In genomic region chr12:96906849-96907664, GRCh38 we compare ENCODE assay signal across 1 cellular context.
A peak's percentile ranks its signal among the peaks of the same experiment; 100 is the strongest.
TF ChIP-seq lines count a peak whose summit lies in the region.

Gene NEDD1, plus strand, starts transcription at chr12:96907257. Its CDS starts 2,503 bp downstream, at chr12:96909760.

TF ChIP-seq in HepG2, 621 proteins besides CTCF, POLR2A, EP300 and RAD21 (continued from another document and continues in another):
- TF ChIP-seq E2F5 (CRISPR knock-in tag; conservative IDR thresholded peaks at IDR 0.05) (0 out of 2 replicates have a peak, but pooled peaks have one; percentile 23), GFI1 (CRISPR knock-in tag; IDR thresholded peaks at IDR 0.05; ENCODE audit: borderline replicate concordance) (peak; percentile 50; the same call in 1 of the 2 replicates), SNAPC2 (CRISPR knock-in tag; IDR thresholded peaks at IDR 0.05) (0 out of 2 replicates have a peak, but pooled peaks have one; percentile 5), HCFC1 (IDR thresholded peaks at IDR 0.05; ENCODE audit: low read depth, low read length) (0 out of 2 replicates have a peak, but pooled peaks have one; percentile 15), CREM (IDR thresholded peaks at IDR 0.05) (peak; percentile 87; the same call in 1 of the 2 replicates), CREM (CRISPR knock-in tag; IDR thresholded peaks at IDR 0.05) (peak; percentile 54), ZKSCAN1 (IDR thresholded peaks at IDR 0.05; ENCODE audit: low read length) (no peak), KMT2A (CRISPR knock-in tag; IDR thresholded peaks at IDR 0.05) (peak; percentile 86), ZNF800 (CRISPR knock-in tag; IDR thresholded peaks at IDR 0.05) (peak; percentile 47; the same call in 1 of the 2 replicates), ZFYVE20 (CRISPR knock-in tag; IDR thresholded peaks at IDR 0.05; ENCODE audit: borderline replicate concordance, low read depth) (no peak), ZNF639 (CRISPR knock-in tag; conservative IDR thresholded peaks at IDR 0.05) (peak; percentile 88), ZNF180 (CRISPR knock-in tag; IDR thresholded peaks at IDR 0.05; ENCODE audit: borderline replicate concordance, low read depth) (no peak), ZNF318 (CRISPR knock-in tag; IDR thresholded peaks at IDR 0.05) (no peak), HOXA9 (CRISPR knock-in tag; IDR thresholded peaks at IDR 0.05; ENCODE audit: borderline replicate concordance) (no peak), ZNF543 (CRISPR knock-in tag; IDR thresholded peaks at IDR 0.05) (peak; percentile 84), ZSCAN21 (CRISPR knock-in tag; IDR thresholded peaks at IDR 0.05; ENCODE audit: borderline replicate concordance) (peak; percentile 43; the same call in 1 of the 2 replicates), TSC22D2 (CRISPR knock-in tag; IDR thresholded peaks at IDR 0.05; ENCODE audit: borderline replicate concordance) (no peak), ESRRA (CRISPR knock-in tag; IDR thresholded peaks at IDR 0.05; ENCODE audit: low read depth) (0 out of 2 replicates have a peak, but pooled peaks have one; percentile 44), XRCC5 (optimal IDR thresholded peaks at IDR 0.05; ENCODE audit: low read length) (no peak), SMC3 (IDR thresholded peaks at IDR 0.05; ENCODE audit: low read length) (no peak), ARID4A (CRISPR knock-in tag; IDR thresholded peaks at IDR 0.05; ENCODE audit: borderline replicate concordance) (peak; percentile 80), ZNF574 (CRISPR knock-in tag; IDR thresholded peaks at IDR 0.05) (peak; percentile 83), ZGPAT (CRISPR knock-in tag; IDR thresholded peaks at IDR 0.05) (peak; percentile 68; the same call in 1 of the 2 replicates), RARA (CRISPR knock-in tag; IDR thresholded peaks at IDR 0.05) (0 out of 2 replicates have a peak, but pooled peaks have one; percentile 14), SP5 (CRISPR knock-in tag; IDR thresholded peaks at IDR 0.05; ENCODE audit: borderline replicate concordance, low read depth) (peak; percentile 60; the same call in 1 of the 2 replicates), MXI1 (IDR thresholded peaks at IDR 0.05; ENCODE audit: borderline replicate concordance, low read depth, low read length) (peak; percentile 45; the same call in 1 of the 3 replicates), ZKSCAN8 (CRISPR knock-in tag; IDR thresholded peaks at IDR 0.05; ENCODE audit: borderline replicate concordance) (0 out of 2 replicates have a peak, but pooled peaks have one; percentile 17), ADNP (CRISPR knock-in tag; IDR thresholded peaks at IDR 0.05) (peak; percentile 74; the same call in 1 of the 2 replicates), ZNF670 (CRISPR knock-in tag; IDR thresholded peaks at IDR 0.05; ENCODE audit: borderline replicate concordance) (no peak), PATZ1 (CRISPR knock-in tag; IDR thresholded peaks at IDR 0.05) (peak; percentile 96)
